Comparison of ENCODE assay signal across 19 cellular contexts in genomic region chr1:1093610-1093943, GRCh38. TPM values are rescaled to one million over a fixed set of nuclear protein-coding genes. Genes with fewer than 3 reads are reported as not detected.
DNase-seq lines count a peak whose midpoint lies in the region; ATAC-seq and TF ChIP-seq lines count a peak whose summit lies in the region.
"Had no signal": no experiment of that assay in that cellular context is flagged by ENCODE, and none has a peak within 500 bp of the region (broad histone marks: within the 10 kb centered on the region; RNA-seq: fewer than 3 reads in every experiment).

No MANE protein-coding gene starts in this region.

- H2AFZ ChIP-seq in osteoblast (ENCODE audit: low read length): no peak overlapping the region
- H2AFZ ChIP-seq: GM23338 had no signal

- H3K4me3 ChIP-seq in coronary artery (no peak overlapping the region), osteoblast (ENCODE audit: insufficient read depth, low read length) (no peak overlapping the region)
- H3K4me3 ChIP-seq: GM23338, MG63, Peyer's patch had no signal

- DNase-seq in activated CD8-positive, alpha-beta memory T cell treated with anti-CD3 and anti-CD28 coated beads for 24 hours: peak; percentile 53
- DNase-seq in activated CD8-positive, alpha-beta memory T cell treated with anti-CD3 and anti-CD28 coated beads, Interleukin-2, amount 50 U/mL, for 48 hours: no peak
- DNase-seq in coronary artery (ENCODE audit: low spot score) (peak; percentile 22), osteoblast (ENCODE audit: insufficient read length, low spot score, missing footprints) (peak; percentile 66), natural killer cell (no peak), GM10266 (ENCODE audit: extremely low spot score) (no peak), OCI-M2 (lab: John Stamatoyannopoulos, UW; ENCODE audit: unreplicated experiment) (no peak)
- DNase-seq in stimulated activated naive CD8-positive, alpha-beta T cell treated with anti-CD3 and anti-CD28 coated beads, Interleukin-15, Interleukin-2, amounts not matched to agents 100 U/mL and 50 U/mL, for 24 hours: peak; percentile 2
- DNase-seq: GF-D8, Karpas-422, MG63, NCI-H1105, NCI-H1694 treated with DMSO at 0.1 percent for 48 hours, NCI-H226, NCI-H524 treated with DMSO at 0.1 percent for 48 hours, Right ventricle myocardium superior had no signal

- no peak for ATAC-seq in stimulated activated naive CD8-positive, alpha-beta T cell treated with anti-CD3 and anti-CD28 coated beads, Interleukin-15, Interleukin-2, amounts not matched to agents 100 U/mL and 50 U/mL, for 24 hours
- ATAC-seq in natural killer cell: no peak
- ATAC-seq: GM23338 had no signal

- H4K20me1 ChIP-seq in osteoblast (ENCODE audit: insufficient read depth, low read length): peaks cover 2% of the 10 kb centered on the region

- H3K36me3 ChIP-seq in osteoblast (ENCODE audit: insufficient read depth, low read length): no peaks in the 10 kb centered on the region
- H3K36me3 ChIP-seq: MG63, Peyer's patch had no signal

- no peaks in the 10 kb centered on the region for H3K36me3 Mint-ChIP-seq in natural killer cell

- intact Hi-C loops in natural killer cell (cut with micrococcal nuclease): no loop called here

- peaks cover 0 to 6% of the 10 kb centered on the region in 2 donors for H3K4me1 Mint-ChIP-seq in natural killer cell
- H3K4me1 Mint-ChIP-seq: GM23338 had no signal

- H3K79me2 ChIP-seq in osteoblast (ENCODE audit: insufficient read depth, low read length): no peaks in the 10 kb centered on the region

- H3K9me3 Mint-ChIP-seq in natural killer cell: no peaks in the 10 kb centered on the region

- H3K27ac Mint-ChIP-seq in natural killer cell: no peak overlapping the region
- H3K27ac Mint-ChIP-seq: GM23338 had no signal

- H3K27me3 ChIP-seq in osteoblast (ENCODE audit: insufficient read depth, low read length): no peaks in the 10 kb centered on the region
- H3K27me3 ChIP-seq: MG63, Peyer's patch had no signal

- H3K27me3 Mint-ChIP-seq in natural killer cell (ENCODE audit: low read depth in 2 of 2): no peaks in the 10 kb centered on the region

- H3K27ac ChIP-seq in coronary artery (no peak overlapping the region), osteoblast (ENCODE audit: low read depth, low read length) (no peak overlapping the region)

- no peak for TF ChIP-seq CTCF in coronary artery (IDR thresholded peaks at IDR 0.05)
- TF ChIP-seq CTCF in osteoblast (IDR thresholded peaks at IDR 0.05; ENCODE audit: extremely low read depth, low read depth, low read length): no peak
- no peak for TF ChIP-seq CTCF in natural killer cell (IDR thresholded peaks at IDR 0.05)
- no peak for TF ChIP-seq CTCF in GM10266 (IDR thresholded peaks at IDR 0.05; ENCODE audit: control insufficient read depth, insufficient read depth, low read depth, missing control alignments)

- H3K9me3 ChIP-seq in osteoblast (ENCODE audit: low read depth, low read length): no peaks in the 10 kb centered on the region
- H3K9me3 ChIP-seq: MG63, Peyer's patch had no signal

- no peak overlapping the region for H3K4me2 ChIP-seq in osteoblast (ENCODE audit: insufficient read depth, low read length)
- H3K4me2 ChIP-seq: GM23338 had no signal

- H3K4me3 Mint-ChIP-seq in natural killer cell: no peak overlapping the region
- H3K4me3 Mint-ChIP-seq: GM23338 had no signal

- no peaks in the 10 kb centered on the region for H3K4me1 ChIP-seq in osteoblast (ENCODE audit: insufficient read depth, low read length)
- H3K4me1 ChIP-seq: Peyer's patch had no signal

RNA-seq across cellular contexts. Expression of gene RNF223, which starts 19.5 kb away (rescaled TPM):
- total RNA-seq in osteoblast (not detected in 2 replicates), natural killer cell (not detected)
- total RNA-seq: Daoy, GM23338, Right ventricle myocardium superior had no signal

RNA-seq across cellular contexts. Expression of gene C1orf159, which starts 22.3 kb away (rescaled TPM):
- total RNA-seq in osteoblast (5.4 and 8.5 TPM in 2 replicates), natural killer cell (10 to 100 TPM; 19.6 to 25.1 (median 21.5) TPM)

Comparison
In these comparisons a context has a peak if more than half of its experiments do, and no peak if none do; other contexts are left out.
1. DNase-seq: peak in activated CD8-positive, alpha-beta memory T cell treated with anti-CD3 and anti-CD28 coated beads for 24 hours (single experiment), coronary artery (single experiment), osteoblast (single experiment) and stimulated activated naive CD8-positive, alpha-beta T cell treated with anti-CD3 and anti-CD28 coated beads, Interleukin-15, Interleukin-2, amounts not matched to agents 100 U/mL and 50 U/mL, for 24 hours (single experiment); none in activated CD8-positive, alpha-beta memory T cell treated with anti-CD3 and anti-CD28 coated beads, Interleukin-2, amount 50 U/mL, for 48 hours (single experiment), natural killer cell (single experiment), GM10266 (single experiment) and OCI-M2 (single experiment).